ENCODE assay signal across 8 cellular contexts in the genomic region with DNA sequence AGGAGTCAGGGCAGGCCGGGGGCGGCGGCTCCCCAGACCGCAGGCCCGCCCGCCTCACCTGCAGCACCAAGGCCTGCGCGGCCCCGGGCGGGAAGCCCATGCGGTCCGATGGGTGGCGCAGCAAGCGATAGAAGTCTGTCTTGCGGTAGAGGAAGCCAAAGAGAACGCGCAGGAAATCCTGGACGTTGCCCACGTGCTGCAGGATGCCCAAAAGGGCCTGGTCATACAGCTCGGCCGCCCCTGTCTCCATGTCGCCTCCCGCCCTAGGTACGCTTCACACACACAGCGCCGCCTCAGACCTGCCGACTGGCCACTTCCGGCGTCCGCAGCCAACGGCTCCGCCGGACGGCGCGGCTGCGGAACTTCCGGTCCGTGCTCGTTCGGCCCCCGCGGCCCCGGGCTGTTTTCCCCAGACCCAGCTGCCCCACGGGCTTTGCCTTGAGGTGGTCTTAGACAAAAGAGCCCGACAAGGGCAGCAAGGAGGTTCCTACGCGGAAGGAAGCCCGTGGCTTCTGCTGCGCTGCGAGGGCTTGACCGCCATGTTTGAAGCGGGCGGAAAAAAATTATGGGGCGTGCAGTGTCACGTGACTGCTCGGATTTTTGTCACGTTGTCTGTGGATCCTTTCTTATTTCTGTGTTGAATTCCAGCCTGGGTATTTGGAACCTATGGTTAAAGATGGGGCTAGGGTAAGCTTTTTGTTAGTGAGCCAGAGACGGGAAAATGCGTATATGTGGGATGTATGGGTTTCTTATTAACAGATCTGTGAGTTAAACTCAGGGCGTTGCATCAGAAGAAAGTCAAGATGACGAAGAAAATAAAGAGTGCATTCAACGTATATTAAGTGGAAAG. TPM values are rescaled to one million over a fixed set of nuclear protein-coding genes. Genes with fewer than 3 reads are reported as not detected.
A peak's percentile ranks its signal among the peaks of the same experiment; 100 is the strongest.
DNase-seq lines count a peak whose midpoint lies in the region; ATAC-seq and TF ChIP-seq lines count a peak whose summit lies in the region.

A gene (minus strand): TSS at position 308 of the 850 bp plus-strand sequence. CDS start 58 bp downstream, at position 250.

- peak within 1 kb of the TSS; percentile 98 for H2AFZ ChIP-seq in PC-3 (ENCODE audit: low read length)

- no peaks in the 10 kb centered on the region for H3F3A ChIP-seq in PC-3 (ENCODE audit: low read length, unreplicated experiment)

- no peaks in the 10 kb centered on the region for H3K27me3 ChIP-seq in PC-3 (ENCODE audit: low read length)
- H3K27me3 ChIP-seq in esophagus squamous epithelium, result peaks cover 0 to 11% (median 0%) of the 10 kb centered on the region in 4 donors

- H3K9me3 ChIP-seq in PC-3 (ENCODE audit: low read length) (no peaks in the 10 kb centered on the region), esophagus squamous epithelium (no peaks in the 10 kb centered on the region)

- POLR2A ChIA-PET in PC-3 (lab: Charles Lee; ENCODE audit: unreplicated experiment), result interaction anchor here (0.5 to 0.7 kb wide), 3 partner anchors 93 to 308 kb away, joined by 3 to 6 read pairs (median 3); no protein-coding TSS in a partner anchor

- DNase-seq in DMS53 (lab: John Stamatoyannopoulos, UW) (peak; percentile 94), PC-3 (peak; percentile 75), esophagus squamous epithelium (lab: John Stamatoyannopoulos, UW) (peak; percentile 44), myocyte (ENCODE audit: low read depth) (peak; percentile 93)
- peak; percentile 84 for DNase-seq in Jurkat, Clone E6-1 (ENCODE audit: low read depth, low spot score)
- DNase-seq in activated T-cell treated with anti-CD3 and anti-CD28 coated beads, Interleukin-2, amount 50 U/mL, for 4 hours, result peak; percentile 78
- peak; percentile 60 to 93 for DNase-seq in stimulated activated effector memory CD8-positive, alpha-beta T cell treated with anti-CD3 and anti-CD28 coated beads, Interleukin-12 subunit alpha, Interleukin-12 subunit beta, amount 100 ng/mL, for 72 hours (ENCODE audit: low spot score in 2 of 2)

- H3K27me3 Mint-ChIP-seq in activated T-cell treated with anti-CD3 and anti-CD28 coated beads, Interleukin-2, amount 50 U/mL, for 4 hours (ENCODE audit: low read depth), result no peaks in the 10 kb centered on the region

- H3K9ac ChIP-seq in PC-3 (ENCODE audit: low read length), result peak within 1 kb of the TSS; percentile 96

- H3K27ac ChIP-seq in PC-3 (ENCODE audit: low read length), result peak within 1 kb of the TSS; percentile 89
- peak within 1 kb of the TSS; percentile 94 to 99 (median 97) for H3K27ac ChIP-seq in esophagus squamous epithelium

- peaks cover 47% of the 10 kb centered on the region for H3K79me2 ChIP-seq in PC-3 (ENCODE audit: low read length)

- H3K36me3 ChIP-seq in PC-3 (ENCODE audit: low read depth, low read length), result no peaks in the 10 kb centered on the region
- no peaks in the 10 kb centered on the region for H3K36me3 ChIP-seq in esophagus squamous epithelium

- WGBS in esophagus squamous epithelium, 2 donors, result 1% methylated on average over 19 to 21 of the region's 63 CpGs

- no peaks in the 10 kb centered on the region for H3K9me2 ChIP-seq in PC-3 (replicated peaks; ENCODE audit: low read length)

- intact Hi-C loops in PC-3 (cut with micrococcal nuclease), result no loop called here
- intact Hi-C loops in esophagus squamous epithelium (cut with DNase I), result no loop called here

- CTCF ChIA-PET in PC-3 (lab: Charles Lee), result interaction anchor here (0.5 to 0.7 kb wide), 3 partner anchors 20 to 445 kb away, joined by 3 to 7 read pairs (median 3); no protein-coding TSS in a partner anchor

- peak within 1 kb of the TSS; percentile 86 for H3K4me3 Mint-ChIP-seq in activated T-cell treated with anti-CD3 and anti-CD28 coated beads, Interleukin-2, amount 50 U/mL, for 4 hours
- H3K4me3 Mint-ChIP-seq in stimulated activated effector memory CD8-positive, alpha-beta T cell treated with anti-CD3 and anti-CD28 coated beads, Interleukin-12 subunit alpha, Interleukin-12 subunit beta, amount 100 ng/mL, for 72 hours, result peak within 1 kb of the TSS; percentile 78

- H3K36me3 Mint-ChIP-seq in activated T-cell treated with anti-CD3 and anti-CD28 coated beads, Interleukin-2, amount 50 U/mL, for 4 hours (ENCODE audit: insufficient read depth), result peaks cover 14% of the 10 kb centered on the region
- H3K36me3 Mint-ChIP-seq in stimulated activated effector memory CD8-positive, alpha-beta T cell treated with anti-CD3 and anti-CD28 coated beads, Interleukin-12 subunit alpha, Interleukin-12 subunit beta, amount 100 ng/mL, for 72 hours, result peaks cover 15% of the 10 kb centered on the region

- H3K4me1 Mint-ChIP-seq in activated T-cell treated with anti-CD3 and anti-CD28 coated beads, Interleukin-2, amount 50 U/mL, for 4 hours (ENCODE audit: low read depth), result peaks cover 44% of the 10 kb centered on the region
- H3K4me1 Mint-ChIP-seq in stimulated activated effector memory CD8-positive, alpha-beta T cell treated with anti-CD3 and anti-CD28 coated beads, Interleukin-12 subunit alpha, Interleukin-12 subunit beta, amount 100 ng/mL, for 72 hours, result peaks cover 46% of the 10 kb centered on the region

- TF ChIP-seq POLR2A in esophagus squamous epithelium (IDR thresholded peaks at IDR 0.05), result peak in 2 of 4 donors; percentile 45 to 71

- H4K20me1 ChIP-seq in PC-3 (ENCODE audit: low read length), result peaks cover 10% of the 10 kb centered on the region; the same call in 1 of the 2 replicates

- peak within 1 kb of the TSS; percentile 72 for H3K4me3 ChIP-seq in Jurkat, Clone E6-1 (ENCODE audit: low read length)
- H3K4me3 ChIP-seq in PC-3 (ENCODE audit: low read length) (peak within 1 kb of the TSS; percentile 89), esophagus squamous epithelium (peak within 1 kb of the TSS; percentile 60 to 85 (median 77))

- peak within 1 kb of the TSS; percentile 94 for H3K27ac Mint-ChIP-seq in stimulated activated effector memory CD8-positive, alpha-beta T cell treated with anti-CD3 and anti-CD28 coated beads, Interleukin-12 subunit alpha, Interleukin-12 subunit beta, amount 100 ng/mL, for 72 hours

- TSS peak; percentile 86 for BruUV-seq in PC-3 (replicated peaks; lab: Mats Ljungman, UMichigan)

- ATAC-seq in GM21619 (IDR thresholded peaks at IDR 0.05; ENCODE audit: unreplicated experiment) (peak; percentile 90), PC-3 (peak; percentile 96)
- peak; percentile 80 to 82 for ATAC-seq in activated T-cell treated with anti-CD3 and anti-CD28 coated beads, Interleukin-2, amount 50 U/mL, for 4 hours
- peak; percentile 89 for ATAC-seq in stimulated activated effector memory CD8-positive, alpha-beta T cell treated with anti-CD3 and anti-CD28 coated beads, Interleukin-12 subunit alpha, Interleukin-12 subunit beta, amount 100 ng/mL, for 72 hours

- no peaks in the 10 kb centered on the region for H3K9me3 Mint-ChIP-seq in activated T-cell treated with anti-CD3 and anti-CD28 coated beads, Interleukin-2, amount 50 U/mL, for 4 hours
- no peaks in the 10 kb centered on the region for H3K9me3 Mint-ChIP-seq in stimulated activated effector memory CD8-positive, alpha-beta T cell treated with anti-CD3 and anti-CD28 coated beads, Interleukin-12 subunit alpha, Interleukin-12 subunit beta, amount 100 ng/mL, for 72 hours

- TF ChIP-seq CTCF in PC-3 (conservative IDR thresholded peaks at IDR 0.05; ENCODE audit: low read depth, low read length) (0 out of 2 replicates have a peak, but pooled peaks have one; percentile 12), esophagus squamous epithelium (IDR thresholded peaks at IDR 0.05) (peak in 1 of 6 experiments; percentile 11)

- peaks cover 12% of the 10 kb centered on the region for H3K4me1 ChIP-seq in PC-3 (ENCODE audit: insufficient read depth, low read length)
- H3K4me1 ChIP-seq in esophagus squamous epithelium, result peaks cover 6 to 47% (median 31%) of the 10 kb centered on the region in 3 donors

- peak within 1 kb of the TSS; percentile 95 for H3K4me2 ChIP-seq in PC-3 (ENCODE audit: low read length)

RNA-seq across cellular contexts. Expression of the gene that starts here (rescaled TPM):
- polyA plus RNA-seq in Jurkat, Clone E6-1 (2012; ENCODE audit: insufficient read depth, insufficient read length), result 42.5 TPM
- total RNA-seq in PC-3 (2014; rRNA removed) (82.3 and 93.6 TPM in 2 replicates), esophagus squamous epithelium (10 to 100 TPM; 33.5 to 54.0 (median 47.0) TPM), myocyte (84.3 and 101 TPM in 2 replicates)
- total RNA-seq in activated T-cell treated with anti-CD3 and anti-CD28 coated beads, Interleukin-2, amount 50 U/mL, for 4 hours, result 10 to 100 TPM; 68.4 to 80.3 (median 75.7) TPM
- 142 TPM for polyA plus RNA-seq in myocyte (2012)

Comparison
In these comparisons a context has a peak if more than half of its experiments do, and no peak if none do; other contexts are left out.
1. Peak in every context shown above with its lines: DNase-seq, ATAC-seq, H3K4me3 ChIP-seq and H3K27ac ChIP-seq.
2. DNase-seq: peak in every context shown above with its lines; median percentile 94 in DMS53; 93 in myocyte; 84 in Jurkat, Clone E6-1; 78 in activated T-cell treated with anti-CD3 and anti-CD28 coated beads, Interleukin-2, amount 50 U/mL, for 4 hours; 76 in stimulated activated effector memory CD8-positive, alpha-beta T cell treated with anti-CD3 and anti-CD28 coated beads, Interleukin-12 subunit alpha, Interleukin-12 subunit beta, amount 100 ng/mL, for 72 hours; 75 in PC-3; 44 in esophagus squamous epithelium.